ENCODE assay signal across 19 cellular contexts in genomic region chr3:122021037-122021436, GRCh38. TPM values are rescaled to one million over a fixed set of nuclear protein-coding genes. Genes with fewer than 3 reads are reported as not detected.
DNase-seq lines count a peak whose midpoint lies in the region; ATAC-seq, FAIRE-seq and TF ChIP-seq lines count a peak whose summit lies in the region.
"Had no signal": no experiment of that assay in that cellular context is flagged by ENCODE, and none has a peak within 500 bp of the region (broad histone marks: within the 10 kb centered on the region; RNA-seq: fewer than 3 reads in every experiment).

No MANE protein-coding gene starts in this region.

- no peaks in the 10 kb centered on the region; the same call in 1 of the 2 replicates for H3K79me1 ChIP-seq in H1 (ENCODE audit: low read depth, low read length)

- no peak overlapping the region for H4K5ac ChIP-seq in H1 (ENCODE audit: insufficient read length, low read depth, low read length)

- H3K36me3 Mint-ChIP-seq in Calu3 (ENCODE audit: insufficient read depth, unreplicated experiment) = peaks cover 19% of the 10 kb centered on the region
- H3K36me3 Mint-ChIP-seq in effector memory CD8-positive, alpha-beta T cell (ENCODE audit: insufficient read depth) = peaks cover 3% of the 10 kb centered on the region

- H3K18ac ChIP-seq in H1 (ENCODE audit: extremely low read depth, low read length) = no peak overlapping the region

- no peaks in the 10 kb centered on the region for H3K79me2 ChIP-seq in H1 (ENCODE audit: control insufficient read depth in 1 of 2, insufficient read depth in 2 of 2, low read length in 2 of 2)

- H3K4me3 ChIP-seq in HUES48 (ENCODE audit: low read depth, low read length) (peak overlapping the region; percentile 81; the same call in 1 of the 2 replicates), H1 (ENCODE audit: extremely low read depth in 1 of 4, insufficient read depth in 2 of 4, low read depth in 3 of 4, low read length in 4 of 4) (peak overlapping the region in 2 of 4 experiments; percentile 63 to 73; a peak in 3 of 8 replicates), mucosa of rectum (ENCODE audit: low read length in 2 of 2) (peak overlapping the region; percentile 65 to 81), suprapubic skin (no peak overlapping the region)
- H3K4me3 ChIP-seq: SJCRH30 had no signal

- no peaks in the 10 kb centered on the region for H3K27me3 Mint-ChIP-seq in Calu3 (ENCODE audit: unreplicated experiment)
- H3K27me3 Mint-ChIP-seq in effector memory CD8-positive, alpha-beta T cell = peaks cover 20 to 57% of the 10 kb centered on the region in 2 donors

- no peak overlapping the region for H2BK120ac ChIP-seq in H1 (replicated peaks; ENCODE audit: low read depth, low read length)

- H2BK15ac ChIP-seq in H1 (ENCODE audit: low read length) = peak overlapping the region; percentile 2; the same call in 1 of the 2 replicates

- peaks cover 27% of the 10 kb centered on the region for H3K4me1 Mint-ChIP-seq in Calu3 (ENCODE audit: low read depth, unreplicated experiment)
- H3K4me1 Mint-ChIP-seq in effector memory CD8-positive, alpha-beta T cell (ENCODE audit: low read depth in 2 of 2) = peaks cover 3 to 4% of the 10 kb centered on the region in 2 donors

- H3K9me3 ChIP-seq in HUES48 (ENCODE audit: control insufficient read depth, insufficient read depth, low read length) (no peaks in the 10 kb centered on the region), H1 (ENCODE audit: insufficient read depth in 2 of 2, low read depth in 1 of 2, low read length in 1 of 2) (no peaks in the 10 kb centered on the region), mucosa of rectum (ENCODE audit: control insufficient read depth in 2 of 2, low read length in 2 of 2) (no peaks in the 10 kb centered on the region), suprapubic skin (no peaks in the 10 kb centered on the region)
- H3K9me3 ChIP-seq: adrenal gland, neutrophil, right atrium auricular region, SJCRH30 had no signal

- POLR2A ChIA-PET in H1 (lab: Charles Lee; ENCODE audit: partially characterized antibody) = interaction anchor here (0.9 to 1.2 kb wide), 2 partner anchors 14 to 187 kb away, joined by 3 read pairs; no protein-coding TSS in a partner anchor

- no peak for TF ChIP-seq POLR2A in H1 (IDR thresholded peaks at IDR 0.05; ENCODE audit: control extremely low read depth in 1 of 2, low read depth in 2 of 2, low read length in 2 of 2)
- no peak for TF ChIP-seq POLR2A in suprapubic skin (IDR thresholded peaks at IDR 0.05)

- ATAC-seq in effector memory CD8-positive, alpha-beta T cell (replicated peaks) = no peak
- ATAC-seq: activated CD8-positive, alpha-beta T cell treated with anti-CD3 and anti-CD28 coated beads for 36 hours had no signal

- H4K91ac ChIP-seq in H1 (replicated peaks; ENCODE audit: insufficient read length, low read length) = no peak overlapping the region

- H3K27ac Mint-ChIP-seq in Calu3 (ENCODE audit: unreplicated experiment) = peak overlapping the region; percentile 35
- no peak overlapping the region for H3K27ac Mint-ChIP-seq in effector memory CD8-positive, alpha-beta T cell
- H3K27ac Mint-ChIP-seq: activated CD8-positive, alpha-beta T cell treated with anti-CD3 and anti-CD28 coated beads for 36 hours; activated T-cell treated with anti-CD3 and anti-CD28 coated beads, Interleukin-2, amount 50 U/mL, for 72 hours; HFFc6 had no signal

- TF ChIP-seq EP300 in H1 (IDR thresholded peaks at IDR 0.05; ENCODE audit: borderline replicate concordance in 1 of 2, low read depth in 2 of 2, low read length in 2 of 2) = no peak
- no peak for TF ChIP-seq EP300 in suprapubic skin (IDR thresholded peaks at IDR 0.05)

- H3K9me3 Mint-ChIP-seq in Calu3 (ENCODE audit: low read depth, unreplicated experiment) = peaks cover under 1% of the 10 kb centered on the region
- peaks cover 0 to under 1% of the 10 kb centered on the region in 2 donors for H3K9me3 Mint-ChIP-seq in effector memory CD8-positive, alpha-beta T cell
- H3K9me3 Mint-ChIP-seq: activated CD8-positive, alpha-beta T cell treated with anti-CD3 and anti-CD28 coated beads for 36 hours; HFFc6 had no signal

- WGBS in H1 (ENCODE audit: extremely low coverage in 1 of 2, insufficient coverage in 1 of 2, insufficient read length in 1 of 2, insufficient replicate concordance in 2 of 2, low coverage in 1 of 2, low lambda C conversion rate in 2 of 2, missing lambda C conversion rate in 1 of 2), 2 experiments = 77% methylated on average over 1 of the region's 1 CpG; no CpG with 5 or more reads in 1 of the 2 experiments
- 26% methylated on average over 1 of the region's 1 CpG for WGBS in suprapubic skin

- H2BK5ac ChIP-seq in H1 (ENCODE audit: low read depth, low read length) = no peak overlapping the region

- no peak overlapping the region for H3K14ac ChIP-seq in H1 (ENCODE audit: insufficient read length)

- H3K56ac ChIP-seq in H1 (replicated peaks; ENCODE audit: insufficient read length, low read depth, low read length) = no peak overlapping the region

- intact Hi-C loops in Calu3 (cut with micrococcal nuclease; ENCODE audit: unreplicated experiment) = no loop called here

- 0 out of 2 replicates have a peak overlapping the region, but pooled peaks have one; percentile 29 for H2AFZ ChIP-seq in H1 (ENCODE audit: low read length)

- no peak overlapping the region for H3K27ac ChIP-seq in HUES48 (ENCODE audit: low read depth, low read length)
- H3K27ac ChIP-seq in H1 (ENCODE audit: low read depth, low read length) = no peak overlapping the region
- peak overlapping the region; percentile 89 to 90 for H3K27ac ChIP-seq in mucosa of rectum (ENCODE audit: low read depth in 2 of 2, low read length in 2 of 2)
- no peak overlapping the region for H3K27ac ChIP-seq in suprapubic skin
- H3K27ac ChIP-seq: adrenal gland, neutrophil, right atrium auricular region, SJCRH30 had no signal

- CTCF ChIA-PET in Calu3 (lab: Charles Lee) (interaction anchor here (1.2 kb wide), 1 partner anchor 26 kb away, joined by 4 read pairs; no protein-coding TSS in a partner anchor), H1 (lab: Charles Lee; ENCODE audit: partially characterized antibody) (interaction anchor here (0.8 to 3.0 kb wide), 5 partner anchors 10 to 29 kb away, joined by 3 to 10 read pairs (median 3); no protein-coding TSS in a partner anchor)

- no peak overlapping the region for H2BK20ac ChIP-seq in H1 (ENCODE audit: low read length)

- in situ Hi-C loops in G401 (cut with HindIII; ENCODE audit: low sequenced_read_pairs) (no loop called here), GM13977 (cut with MboI; ENCODE audit: low pct_unique_long_range_greater_than_20kb, low sequenced_read_pairs, unreplicated experiment) (no loop called here)

- no peak overlapping the region for H4K8ac ChIP-seq in H1 (ENCODE audit: extremely low read depth, insufficient read depth, low read length)

- H3K4me1 ChIP-seq in HUES48 (ENCODE audit: control insufficient read depth, insufficient read depth, low read length) = peaks cover 9% of the 10 kb centered on the region; the same call in 1 of the 2 replicates
- no peaks in the 10 kb centered on the region; a peak in 3 of 7 replicates for H3K4me1 ChIP-seq in H1 (replicated peaks in 1 of 4; ENCODE audit: control insufficient read depth in 3 of 4, insufficient read depth in 4 of 4, low read length in 3 of 4)
- H3K4me1 ChIP-seq in mucosa of rectum (ENCODE audit: control insufficient read depth in 2 of 2, insufficient read depth in 2 of 2, low read length in 2 of 2) = peaks cover 4 to 9% of the 10 kb centered on the region in 2 donors
- peaks cover 9% of the 10 kb centered on the region for H3K4me1 ChIP-seq in suprapubic skin
- H3K4me1 ChIP-seq: adrenal gland, right atrium auricular region, SJCRH30 had no signal

- peak overlapping the region; percentile 77 for H3K4me3 Mint-ChIP-seq in Calu3 (ENCODE audit: low read depth, unreplicated experiment)
- no peak overlapping the region for H3K4me3 Mint-ChIP-seq in effector memory CD8-positive, alpha-beta T cell
- H3K4me3 Mint-ChIP-seq: activated CD8-positive, alpha-beta T cell treated with anti-CD3 and anti-CD28 coated beads for 36 hours; HFFc6 had no signal

- H4K20me1 ChIP-seq in H1 (replicated peaks in 1 of 2; ENCODE audit: control insufficient read depth in 1 of 2, insufficient read depth in 2 of 2, low read length in 2 of 2) = no peaks in the 10 kb centered on the region

- H3K27me3 ChIP-seq in HUES48 (ENCODE audit: control insufficient read depth, insufficient read depth, low read length) (0 out of 2 replicates have a peak, but pooled peaks cover 3% of the 10 kb centered on the region), H1 (replicated peaks in 1 of 4; ENCODE audit: control insufficient read depth in 3 of 4, extremely low read depth in 1 of 4, insufficient read depth in 3 of 4, low read length in 3 of 4) (no peaks in the 10 kb centered on the region; a peak in 2 of 7 replicates), mucosa of rectum (ENCODE audit: control insufficient read depth in 2 of 2, insufficient read depth in 2 of 2, low read length in 2 of 2) (no peaks in the 10 kb centered on the region), suprapubic skin (peaks cover 7% of the 10 kb centered on the region)
- H3K27me3 ChIP-seq: SJCRH30 had no signal

- peaks cover 3% of the 10 kb centered on the region; the same call in 1 of the 2 replicates for H3K23me2 ChIP-seq in H1 (ENCODE audit: low read depth, low read length)

- H3K9ac ChIP-seq in HUES48 (ENCODE audit: low read depth, low read length) (no peak overlapping the region), H1 (replicated peaks in 1 of 4; ENCODE audit: extremely low read depth in 1 of 4, low read depth in 3 of 4, low read length in 3 of 4) (no peak overlapping the region), mucosa of rectum (ENCODE audit: low read depth in 1 of 2, low read length in 2 of 2) (peak overlapping the region; percentile 70 to 77)

- BruUV-seq in Calu3 (replicated peaks; lab: Mats Ljungman, UMichigan) = no TSS peak

- no peak for TF ChIP-seq RAD21 in H1 (IDR thresholded peaks at IDR 0.05 in 1 of 2, conservative IDR thresholded peaks at IDR 0.05 in 1 of 2; ENCODE audit: low read depth in 2 of 2, low read length in 2 of 2)

- TF ChIP-seq CTCF in Calu3 (IDR thresholded peaks at IDR 0.05; ENCODE audit: unreplicated experiment) (no peak), H1 (IDR thresholded peaks at IDR 0.05; ENCODE audit: control extremely low read depth in 1 of 3, insufficient read depth in 1 of 3, low read depth in 1 of 3, low read length in 3 of 3) (no peak), GM13977 (IDR thresholded peaks at IDR 0.05; ENCODE audit: extremely low read depth, insufficient read depth, missing control alignments) (no peak), suprapubic skin (IDR thresholded peaks at IDR 0.05) (no peak)

- no peak overlapping the region for H3K23ac ChIP-seq in H1 (ENCODE audit: insufficient read length)

- no peak for FAIRE-seq in H1 (lab: Jason Lieb, UNC)

- H3K4ac ChIP-seq in H1 (replicated peaks; ENCODE audit: insufficient read length, low read depth, low read length) = no peak overlapping the region

- H3K36me3 ChIP-seq in HUES48 (ENCODE audit: control insufficient read depth, insufficient read depth, low read length) = no peaks in the 10 kb centered on the region
- H3K36me3 ChIP-seq in H1 (ENCODE audit: control insufficient read depth in 2 of 4, insufficient read depth in 4 of 4, low read length in 3 of 4) = no peaks in the 10 kb centered on the region
- no peaks in the 10 kb centered on the region for H3K36me3 ChIP-seq in mucosa of rectum (ENCODE audit: control insufficient read depth in 2 of 2, insufficient read depth in 2 of 2, low read length in 2 of 2)
- H3K36me3 ChIP-seq in suprapubic skin = no peaks in the 10 kb centered on the region
- H3K36me3 ChIP-seq: adrenal gland, neutrophil, right atrium auricular region, SJCRH30 had no signal

- DNase-seq in Calu3 (no peak), H1 (ENCODE audit: low read depth in 1 of 2, low spot score in 2 of 2) (no peak), G401 (ENCODE audit: low spot score) (no peak), GM13977 (ENCODE audit: low spot score) (no peak), suprapubic skin (ENCODE audit: low spot score in 2 of 2) (no peak)
- no peak for DNase-seq in effector memory CD8-positive, alpha-beta T cell
- DNase-seq: activated CD8-positive, alpha-beta T cell treated with anti-CD3 and anti-CD28 coated beads for 36 hours; activated T-cell treated with anti-CD3 and anti-CD28 coated beads, Interleukin-2, amount 50 U/mL, for 72 hours; adrenal gland; foreskin melanocyte; GDM1; HFFc6; SJCRH30 had no signal

- H2BK12ac ChIP-seq in H1 (ENCODE audit: low read depth, low read length) = no peak overlapping the region

- H3K4me2 ChIP-seq in H1 (ENCODE audit: insufficient read depth in 1 of 2, low read depth in 2 of 2, low read length in 2 of 2) = peak overlapping the region in 1 of 2 experiments; percentile 73; a peak in 2 of 4 replicates

- no peak overlapping the region for H2AK5ac ChIP-seq in H1 (ENCODE audit: low read depth, low read length)

RNA-seq across cellular contexts. Expression of gene ILDR1, which starts 1.0 kb away (rescaled TPM):
- 15.7 and 17.0 TPM in 2 replicates for total RNA-seq in Calu3 (2022)
- total RNA-seq in H1 (2021; fragmentation: NEBNext Ultra II Directional; extraction: Animal tissue kit (Norgen Biotek cat#: 25700)) = 1.6 and 1.8 TPM in 2 replicates
- 1.8 and 2.7 TPM in 2 replicates for polyA plus RNA-seq in H1 (2011; rRNA removed)
- polyA plus RNA-seq in H1 (2011; cell fraction: cytosol; rRNA removed) = 2.2 TPM
- 2.3 TPM for polyA plus RNA-seq in H1 (2011; cell fraction: nucleus; rRNA removed)
- polyA plus RNA-seq in H1 (2012, experiment 1 of 2) = 1.3 to 2.2 TPM (median 1.5 TPM) in 4 replicates
- polyA plus RNA-seq in H1 (2012, experiment 2 of 2) = 0.76 TPM
- polyA plus RNA-seq in H1 (2013, experiment 1 of 2) = 2.1 TPM
- polyA plus RNA-seq in H1 (2013, experiment 2 of 2) = 1.9 TPM
- polyA minus RNA-seq in H1 (2011; rRNA and poly(A)+ RNA removed) = 6.9 and 12.3 TPM in 2 replicates
- 2.7 TPM for polyA minus RNA-seq in H1 (2011; cell fraction: cytosol; rRNA and poly(A)+ RNA removed)
- 6.4 TPM for polyA minus RNA-seq in H1 (2011; cell fraction: nucleus; rRNA and poly(A)+ RNA removed)
- not detected in 2 replicates for total RNA-seq in G401 (2014; rRNA removed; shearing (Covaris generic))
- 1 to 10 TPM; 1.9 to 3.7 (median 2.3) TPM for total RNA-seq in suprapubic skin
- total RNA-seq: activated CD8-positive, alpha-beta T cell treated with anti-CD3 and anti-CD28 coated beads for 36 hours; cardiac septum; HFFc6; right atrium auricular region; SJCRH30; temporal lobe had no signal

RNA-seq across cellular contexts. Expression of gene CD86, which starts 34.1 kb away (rescaled TPM):
- total RNA-seq in Calu3 (2022) = 0.24 TPM in 1 of 2 replicates, not detected in the other
- total RNA-seq in H1 (2021; fragmentation: NEBNext Ultra II Directional; extraction: Animal tissue kit (Norgen Biotek cat#: 25700)) = 0.30 and 0.40 TPM in 2 replicates
- polyA plus RNA-seq in H1 (2011; rRNA removed) = 0.11 and 0.12 TPM in 2 replicates
- 0.09 TPM for polyA plus RNA-seq in H1 (2011; cell fraction: cytosol; rRNA removed)
- 0.13 TPM for polyA plus RNA-seq in H1 (2011; cell fraction: nucleus; rRNA removed)
- 0.11 to 0.16 TPM (median 0.14 TPM) in 3 of 4 replicates, not detected in the other for polyA plus RNA-seq in H1 (2012, experiment 1 of 2)
- not detected for polyA plus RNA-seq in H1 (2012, experiment 2 of 2)
- 0.59 TPM for polyA plus RNA-seq in H1 (2013, experiment 1 of 2)
- polyA plus RNA-seq in H1 (2013, experiment 2 of 2) = 0.40 TPM
- 0.63 TPM in 1 of 2 replicates, not detected in the other for polyA minus RNA-seq in H1 (2011; rRNA and poly(A)+ RNA removed)
- polyA minus RNA-seq in H1 (2011; cell fraction: cytosol; rRNA and poly(A)+ RNA removed) = not detected
- not detected for polyA minus RNA-seq in H1 (2011; cell fraction: nucleus; rRNA and poly(A)+ RNA removed)
- not detected in 2 replicates for total RNA-seq in G401 (2014; rRNA removed; shearing (Covaris generic))
- total RNA-seq in suprapubic skin = 10 to 100 TPM in 1 of 4 donors, 1 to 10 TPM in 3; 2.2 to 12.2 (median 3.3) TPM
- total RNA-seq: HFFc6, SJCRH30 had no signal

Comparison
In these comparisons a context has a peak if more than half of its experiments do, and no peak if none do; other contexts are left out.
1. H3K27ac ChIP-seq: peak in mucosa of rectum (2 of 2); none in HUES48 (single experiment), H1 (single experiment) and suprapubic skin (single experiment).
2. H3K9ac ChIP-seq: peak in mucosa of rectum (2 of 2); none in HUES48 (single experiment) and H1 (0 of 4).